In genomic region chr17:75308732-75309629, GRCh38 we compare ENCODE assay signal across 9 cellular contexts. TPM values are rescaled to one million over a fixed set of nuclear protein-coding genes. Genes with fewer than 3 reads are reported as not detected.
DNase-seq lines count a peak whose midpoint lies in the region; ATAC-seq, FAIRE-seq and TF ChIP-seq lines count a peak whose summit lies in the region.
"Had no signal": no experiment of that assay in that cellular context is flagged by ENCODE, and none has a peak within 500 bp of the region (broad histone marks: within the 10 kb centered on the region; RNA-seq: fewer than 3 reads in every experiment).

No MANE protein-coding gene starts in this region.

- no peak for TF ChIP-seq POLR2A in A549 (IDR thresholded peaks at IDR 0.05; ENCODE audit: low read length)

- intact Hi-C loops in dorsolateral prefrontal cortex (cut with DNase I): no loop called here

- H3K27ac ChIP-seq in A549: peak overlapping the region; percentile 50 to 71
- peak overlapping the region in 40 of 59 donors; percentile 8 to 78 (median 54) for H3K27ac ChIP-seq in dorsolateral prefrontal cortex
- H3K27ac ChIP-seq in muscle layer of duodenum (ENCODE audit: low read length): peak overlapping the region; percentile 58

- TF ChIP-seq EP300 in A549 (IDR thresholded peaks at IDR 0.05): no peak

- no peak for TF ChIP-seq RAD21 in A549 (conservative IDR thresholded peaks at IDR 0.05 in 1 of 2, IDR thresholded peaks at IDR 0.05 in 1 of 2)

- no peak for FAIRE-seq in A549 (lab: Jason Lieb, UNC)

- H3K27me3 ChIP-seq in dorsolateral prefrontal cortex (no peaks in the 10 kb centered on the region), muscle layer of duodenum (ENCODE audit: low read depth, low read length) (no peaks in the 10 kb centered on the region)

- H3K9me3 ChIP-seq in A549: no peaks in the 10 kb centered on the region
- no peaks in the 10 kb centered on the region for H3K9me3 ChIP-seq in muscle layer of duodenum (ENCODE audit: control insufficient read depth in 1 of 2, low read length in 2 of 2)

- POLR2A ChIA-PET in A549 (lab: Yijun Ruan, JAX): interaction anchor here (0.9 kb wide), 1 partner anchor 20 kb away, joined by 3 read pairs; the partner anchor contains the start of gene SLC25A19

- no peak for TF ChIP-seq CTCF in A549 (IDR thresholded peaks at IDR 0.05)
- TF ChIP-seq CTCF in dorsolateral prefrontal cortex (IDR thresholded peaks at IDR 0.05 in 54 of 56, conservative IDR thresholded peaks at IDR 0.05 in 2 of 56; ENCODE audit: low read depth in 1 of 56, partially characterized antibody in 56 of 56): no peak

- in situ Hi-C loops in KBM-7 (cut with MboI; ENCODE audit: low pct_unique_long_range_greater_than_20kb, low sequenced_read_pairs): no loop called here

- peak in 1 of 2 experiments; percentile 35 for DNase-seq in A549 (ENCODE audit: low read depth in 1 of 2, low spot score in 1 of 2)
- peak; percentile 59 for DNase-seq in MV-4-11 (lab: John Stamatoyannopoulos, UW)
- no peak for DNase-seq in dorsolateral prefrontal cortex
- no peak for DNase-seq in D341Med (ENCODE audit: low spot score)
- no peak for DNase-seq in KBM-7
- no peak for DNase-seq in germinal center (ENCODE audit: low spot score)
- DNase-seq: Karpas-422 had no signal

- ATAC-seq in A549 (peak; percentile 75 to 77), HG03039 (IDR thresholded peaks at IDR 0.05; ENCODE audit: unreplicated experiment) (no peak)

- no peak overlapping the region for H3K4me3 ChIP-seq in A549
- no peak overlapping the region for H3K4me3 ChIP-seq in dorsolateral prefrontal cortex
- H3K4me3 ChIP-seq in muscle layer of duodenum (ENCODE audit: low read depth in 1 of 2, low read length in 2 of 2): no peak overlapping the region

- WGBS in A549 (ENCODE audit: missing lambda C conversion rate): 71% methylated on average over 20 of the region's 20 CpGs

- peaks cover 16% of the 10 kb centered on the region for H3K4me1 ChIP-seq in A549
- H3K4me1 ChIP-seq in muscle layer of duodenum (ENCODE audit: control insufficient read depth in 1 of 2, insufficient read depth in 2 of 2, low read length in 2 of 2): no peaks in the 10 kb centered on the region

- CTCF ChIA-PET in A549 (lab: Yijun Ruan, JAX): interaction anchor here (0.7 to 5.0 kb wide), 6 partner anchors 11 to 117 kb away, joined by 3 to 40 read pairs (median 4); no protein-coding TSS in a partner anchor

- H3K36me3 ChIP-seq in muscle layer of duodenum (ENCODE audit: control insufficient read depth in 1 of 2, insufficient read depth in 2 of 2, low read length in 2 of 2): no peaks in the 10 kb centered on the region

- peak overlapping the region; percentile 58 for H3K4me2 ChIP-seq in A549

TF ChIP-seq in A549, 52 proteins besides CTCF, POLR2A, EP300 and RAD21:
- TF ChIP-seq, protein P1, sequence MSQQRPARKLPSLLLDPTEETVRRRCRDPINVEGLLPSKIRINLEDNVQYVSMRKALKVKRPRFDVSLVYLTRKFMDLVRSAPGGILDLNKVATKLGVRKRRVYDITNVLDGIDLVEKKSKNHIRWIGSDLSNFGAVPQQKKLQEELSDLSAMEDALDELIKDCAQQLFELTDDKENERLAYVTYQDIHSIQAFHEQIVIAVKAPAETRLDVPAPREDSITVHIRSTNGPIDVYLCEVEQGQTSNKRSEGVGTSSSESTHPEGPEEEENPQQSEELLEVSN (IDR thresholded peaks at IDR 0.05; ENCODE audit: borderline replicate concordance, low read depth): no peak
- TF ChIP-seq PBX3 (IDR thresholded peaks at IDR 0.05): no peak
- TF ChIP-seq GATA3 (IDR thresholded peaks at IDR 0.05; ENCODE audit: borderline replicate concordance): no peak
- no peak for TF ChIP-seq CBX2 (IDR thresholded peaks at IDR 0.05; ENCODE audit: borderline replicate concordance, low read depth)

RNA-seq across cellular contexts. Expression of gene SLC25A19, which starts 19.7 kb away (rescaled TPM):
- polyA plus RNA-seq in A549 (2011; rRNA removed) (14.8 and 15.3 TPM in 2 replicates), A549 (2017; fragmentation: RNase III; extraction: RNeasy Plus Mini Kit Qiagen cat#74134 plus additional on column Dnase treatment) (13.7 to 16.4 TPM (median 14.9 TPM) in 3 replicates)
- polyA plus RNA-seq in A549 (2012; cell fraction: cytosol; rRNA removed): 32.0 and 35.2 TPM in 2 replicates
- polyA plus RNA-seq in A549 (2012; cell fraction: nucleus; rRNA removed): 27.7 and 28.9 TPM in 2 replicates
- 14.5 and 15.7 TPM in 2 replicates for polyA minus RNA-seq in A549 (2011; rRNA and poly(A)+ RNA removed)
- total RNA-seq in dorsolateral prefrontal cortex: 10 to 100 TPM in 116 of 120 experiments, 1 to 10 TPM in 4; 8.5 to 25.5 (median 15.6) TPM

RNA-seq across cellular contexts. Expression of gene MIF4GD, which starts 38.0 kb away (rescaled TPM):
- 61.0 and 71.4 TPM in 2 replicates for polyA plus RNA-seq in A549 (2011; rRNA removed)
- polyA plus RNA-seq in A549 (2012; cell fraction: cytosol; rRNA removed): 57.0 and 65.8 TPM in 2 replicates
- 46.6 and 47.8 TPM in 2 replicates for polyA plus RNA-seq in A549 (2012; cell fraction: nucleus; rRNA removed)
- 22.2 to 24.6 TPM (median 23.9 TPM) in 3 replicates for polyA plus RNA-seq in A549 (2017; fragmentation: RNase III; extraction: RNeasy Plus Mini Kit Qiagen cat#74134 plus additional on column Dnase treatment)
- polyA minus RNA-seq in A549 (2011; rRNA and poly(A)+ RNA removed): 70.5 and 70.8 TPM in 2 replicates
- 10 to 100 TPM in 111 of 120 experiments, 1 to 10 TPM in 9; 7.9 to 31.1 (median 15.6) TPM for total RNA-seq in dorsolateral prefrontal cortex

RNA-seq across cellular contexts. Expression of gene MRPS7, which starts 47.3 kb away (rescaled TPM):
- polyA plus RNA-seq in A549 (2011; rRNA removed): 144 and 157 TPM in 2 replicates
- 148 and 176 TPM in 2 replicates for polyA plus RNA-seq in A549 (2012; cell fraction: cytosol; rRNA removed)
- 91.3 and 93.4 TPM in 2 replicates for polyA plus RNA-seq in A549 (2012; cell fraction: nucleus; rRNA removed)
- polyA plus RNA-seq in A549 (2017; fragmentation: RNase III; extraction: RNeasy Plus Mini Kit Qiagen cat#74134 plus additional on column Dnase treatment): 161 to 164 TPM (median 163 TPM) in 3 replicates
- 76.8 and 97.2 TPM in 2 replicates for polyA minus RNA-seq in A549 (2011; rRNA and poly(A)+ RNA removed)
- total RNA-seq in dorsolateral prefrontal cortex: 10 to 100 TPM; 33.7 to 71.4 (median 51.1) TPM

RNA-seq across cellular contexts. Expression of gene GGA3, which starts 47.6 kb away (rescaled TPM):
- polyA plus RNA-seq in A549 (2011; rRNA removed) (40.9 and 43.6 TPM in 2 replicates), A549 (2017; fragmentation: RNase III; extraction: RNeasy Plus Mini Kit Qiagen cat#74134 plus additional on column Dnase treatment) (34.5 to 42.8 TPM (median 35.8 TPM) in 3 replicates)
- polyA plus RNA-seq in A549 (2012; cell fraction: cytosol; rRNA removed): 33.7 and 38.1 TPM in 2 replicates
- polyA plus RNA-seq in A549 (2012; cell fraction: nucleus; rRNA removed): 183 and 227 TPM in 2 replicates
- polyA minus RNA-seq in A549 (2011; rRNA and poly(A)+ RNA removed): 66.4 and 91.5 TPM in 2 replicates
- 10 to 100 TPM; 41.9 to 89.7 (median 60.2) TPM for total RNA-seq in dorsolateral prefrontal cortex
